In the genomic region with DNA sequence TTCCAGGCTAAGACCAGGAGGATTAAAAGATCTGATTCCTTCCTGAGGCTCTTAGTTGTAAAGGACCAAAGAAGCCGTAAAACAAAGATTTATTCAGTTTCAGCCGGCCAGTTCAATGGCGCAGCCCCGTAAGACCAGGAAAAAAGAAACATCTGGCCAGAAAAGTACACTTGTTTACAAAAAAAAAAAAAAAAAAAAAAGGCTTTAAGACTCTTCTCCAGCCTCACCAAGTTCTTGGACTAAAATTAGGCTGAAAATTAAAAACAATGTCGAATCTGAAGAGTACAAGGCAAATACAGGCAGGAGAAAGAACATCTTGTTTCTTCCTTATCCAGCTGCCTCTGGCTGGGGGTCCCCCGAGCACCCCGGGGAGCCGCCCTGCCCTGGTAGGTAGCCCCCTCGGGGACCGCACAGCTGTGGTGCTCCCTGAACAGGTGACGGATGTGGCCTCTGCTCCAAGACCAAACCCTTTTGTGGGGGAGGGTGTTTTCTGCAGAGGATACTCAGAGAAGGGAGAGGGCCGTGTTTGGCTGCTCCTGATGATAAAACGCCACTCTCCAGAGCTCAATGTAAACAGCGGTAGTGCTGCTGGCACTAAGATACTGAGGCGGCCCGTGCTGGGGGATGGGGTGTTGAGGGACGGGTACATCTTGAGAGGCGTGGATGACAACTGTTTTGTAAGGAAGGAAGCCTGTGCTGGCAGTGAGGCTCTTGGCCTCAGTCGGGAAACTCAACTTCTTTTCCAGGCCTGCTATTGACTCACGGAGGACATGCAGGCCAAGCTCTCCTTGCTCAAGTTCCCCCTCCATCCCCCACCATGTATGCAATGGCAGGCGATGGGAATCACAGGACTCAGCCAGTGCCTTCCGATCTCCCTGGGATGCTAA, we compare ENCODE assay signal across 8 cellular contexts.
DNase-seq lines count a peak whose midpoint lies in the region; TF ChIP-seq lines count a peak whose summit lies in the region.

No MANE protein-coding gene starts in this region.

- H3K27me3 ChIP-seq in stomach smooth muscle (ENCODE audit: control insufficient read depth in 1 of 2, insufficient read depth in 2 of 2, low read length in 2 of 2) = peaks cover 0 to 5% of the 10 kb centered on the region in 2 donors

- WGBS in mesodermal cell (ENCODE audit: insufficient coverage in 2 of 2), 2 experiments = 90 to 93% methylated on average over 14 to 16 of the region's 22 CpGs

- H3K27ac ChIP-seq in coronary artery (peak overlapping the region in 1 of 2 donors; percentile 70), mesodermal cell (ENCODE audit: low read depth, low read length, severe bottlenecking) (peak overlapping the region; percentile 7), stomach smooth muscle (ENCODE audit: low read length) (peak overlapping the region; percentile 49)

- peak; percentile 89 for DNase-seq in NAMALWA (ENCODE audit: low spot score)
- DNase-seq in coronary artery (ENCODE audit: low spot score) = peak; percentile 79
- DNase-seq in activated T-helper 2 cell treated with anti-CD3 and anti-CD28 coated beads, Interferon-gamma antibody, Interleukin-2, Interleukin-4, amounts not matched to agents 10 μg/mL and 5 μg/mL and 100 μg/mL, durations not matched to agents 14 hours and 24 hours and 36 hours (ENCODE audit: low spot score) = no peak
- no peak for DNase-seq in C1 segment of cervical spinal cord (lab: John Stamatoyannopoulos, UW)
- no peak for DNase-seq in DMS 273 treated with DMSO at 0.1 percent for 48 hours (lab: John Stamatoyannopoulos, UW)
- no peak for DNase-seq in NCI-H1694 (lab: John Stamatoyannopoulos, UW)

- peaks cover 5% of the 10 kb centered on the region for H3K27me3 Mint-ChIP-seq in activated T-helper 2 cell treated with anti-CD3 and anti-CD28 coated beads, Interferon-gamma antibody, Interleukin-2, Interleukin-4, amounts not matched to agents 10 μg/mL and 5 μg/mL and 100 μg/mL, durations not matched to agents 14 hours and 24 hours and 36 hours (ENCODE audit: low read depth)

- H3K9me3 ChIP-seq in mesodermal cell (ENCODE audit: control insufficient read depth, low read length) (peaks cover 9% of the 10 kb centered on the region), stomach smooth muscle (ENCODE audit: control insufficient read depth in 2 of 2, low read length in 2 of 2) (peaks cover 0 to 9% of the 10 kb centered on the region in 2 donors)

- peak overlapping the region in 1 of 2 donors; percentile 32 for H3K9ac ChIP-seq in stomach smooth muscle (ENCODE audit: low read length in 2 of 2)

- H3K36me3 Mint-ChIP-seq in activated T-helper 2 cell treated with anti-CD3 and anti-CD28 coated beads, Interferon-gamma antibody, Interleukin-2, Interleukin-4, amounts not matched to agents 10 μg/mL and 5 μg/mL and 100 μg/mL, durations not matched to agents 14 hours and 24 hours and 36 hours (ENCODE audit: low read depth) = no peaks in the 10 kb centered on the region

- H3K36me3 ChIP-seq in mesodermal cell (ENCODE audit: control insufficient read depth, insufficient read depth, low read length) (no peaks in the 10 kb centered on the region), stomach smooth muscle (ENCODE audit: control insufficient read depth in 2 of 2, insufficient read depth in 2 of 2, low read length in 2 of 2) (no peaks in the 10 kb centered on the region)

- H3K4me1 Mint-ChIP-seq in activated T-helper 2 cell treated with anti-CD3 and anti-CD28 coated beads, Interferon-gamma antibody, Interleukin-2, Interleukin-4, amounts not matched to agents 10 μg/mL and 5 μg/mL and 100 μg/mL, durations not matched to agents 14 hours and 24 hours and 36 hours (ENCODE audit: low read depth) = no peaks in the 10 kb centered on the region

- peaks cover 9% of the 10 kb centered on the region for H3K9me3 Mint-ChIP-seq in activated T-helper 2 cell treated with anti-CD3 and anti-CD28 coated beads, Interferon-gamma antibody, Interleukin-2, Interleukin-4, amounts not matched to agents 10 μg/mL and 5 μg/mL and 100 μg/mL, durations not matched to agents 14 hours and 24 hours and 36 hours

- H3K27ac Mint-ChIP-seq in activated T-helper 2 cell treated with anti-CD3 and anti-CD28 coated beads, Interferon-gamma antibody, Interleukin-2, Interleukin-4, amounts not matched to agents 10 μg/mL and 5 μg/mL and 100 μg/mL, durations not matched to agents 14 hours and 24 hours and 36 hours = no peak overlapping the region

- no peak overlapping the region for H3K4me3 ChIP-seq in coronary artery
- H3K4me3 ChIP-seq in mesodermal cell (ENCODE audit: extremely low read depth, insufficient read depth, low read length, poor library complexity, severe bottlenecking) = no peak overlapping the region
- H3K4me3 ChIP-seq in stomach smooth muscle (ENCODE audit: low read length in 2 of 2) = peak overlapping the region; percentile 20 to 44

- H3K4me1 ChIP-seq in mesodermal cell (ENCODE audit: control insufficient read depth, insufficient read depth, low read length, poor library complexity, severe bottlenecking) (peaks cover 19% of the 10 kb centered on the region), stomach smooth muscle (ENCODE audit: control insufficient read depth, insufficient read depth, low read length) (peaks cover 24% of the 10 kb centered on the region)

- H3K4me3 Mint-ChIP-seq in activated T-helper 2 cell treated with anti-CD3 and anti-CD28 coated beads, Interferon-gamma antibody, Interleukin-2, Interleukin-4, amounts not matched to agents 10 μg/mL and 5 μg/mL and 100 μg/mL, durations not matched to agents 14 hours and 24 hours and 36 hours (ENCODE audit: low read depth) = no peak overlapping the region

- intact Hi-C loops in activated T-helper 2 cell treated with anti-CD3 and anti-CD28 coated beads, Interferon-gamma antibody, Interleukin-2, Interleukin-4, amounts not matched to agents 10 μg/mL and 5 μg/mL and 100 μg/mL, durations not matched to agents 14 hours and 24 hours and 36 hours (cut with micrococcal nuclease) = no loop called here

- TF ChIP-seq CTCF in coronary artery (IDR thresholded peaks at IDR 0.05) = no peak

Comparison
In these comparisons a context has a peak if more than half of its experiments do, and no peak if none do; other contexts are left out.
1. DNase-seq: peak in NAMALWA (single experiment) and coronary artery (single experiment); none in activated T-helper 2 cell treated with anti-CD3 and anti-CD28 coated beads, Interferon-gamma antibody, Interleukin-2, Interleukin-4, amounts not matched to agents 10 μg/mL and 5 μg/mL and 100 μg/mL, durations not matched to agents 14 hours and 24 hours and 36 hours (single experiment), C1 segment of cervical spinal cord (0 of 14), DMS 273 treated with DMSO at 0.1 percent for 48 hours (single experiment) and NCI-H1694 (single experiment).
2. H3K4me3 ChIP-seq: peak in stomach smooth muscle (2 of 2); none in coronary artery (single experiment) and mesodermal cell (single experiment).